Comparison of ENCODE assay signal across 25 cellular contexts in the genomic region with DNA sequence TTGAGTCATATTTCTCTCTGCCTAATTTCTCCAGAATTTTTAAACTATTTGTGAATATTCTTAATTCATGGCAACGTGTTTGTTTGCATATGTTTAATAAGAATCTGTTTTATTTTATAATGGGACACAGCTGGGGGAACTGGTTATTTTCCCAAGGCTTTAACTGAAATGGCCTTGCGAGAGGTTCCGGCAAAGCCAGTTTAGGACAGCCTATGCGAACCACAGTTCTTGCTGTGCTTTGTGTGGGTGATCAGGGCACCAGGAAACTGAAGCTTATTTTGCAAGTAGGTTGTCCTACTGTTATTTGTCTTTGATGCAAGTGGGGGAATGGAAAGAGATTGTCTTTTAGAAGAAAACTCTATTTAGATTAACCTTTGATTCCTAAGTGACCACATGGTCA. TPM values are rescaled to one million over a fixed set of nuclear protein-coding genes. Genes with fewer than 3 reads are reported as not detected.
DNase-seq lines count a peak whose midpoint lies in the region; ATAC-seq, FAIRE-seq and TF ChIP-seq lines count a peak whose summit lies in the region.
"Had no signal": no experiment of that assay in that cellular context is flagged by ENCODE, and none has a peak within 500 bp of the region (broad histone marks: within the 10 kb centered on the region; RNA-seq: fewer than 3 reads in every experiment).

No MANE protein-coding gene starts in this region.

- no peaks in the 10 kb centered on the region for H3K9me3 ChIP-seq in right atrium auricular region
- no peaks in the 10 kb centered on the region for H3K9me3 ChIP-seq in body of pancreas
- peaks cover 0 to 2% (median 0%) of the 10 kb centered on the region in 4 donors for H3K9me3 ChIP-seq in pancreas
- H3K9me3 ChIP-seq: Caco-2 had no signal

- H3K4me1 ChIP-seq in right atrium auricular region (no peaks in the 10 kb centered on the region), body of pancreas (peaks cover 18% of the 10 kb centered on the region), pancreas (no peaks in the 10 kb centered on the region)
- H3K4me1 ChIP-seq: Caco-2 had no signal

- no peak overlapping the region for H3K27ac ChIP-seq in right atrium auricular region
- peak overlapping the region in 3 of 4 donors; percentile 33 to 82 (median 73) for H3K27ac ChIP-seq in body of pancreas
- H3K27ac ChIP-seq in pancreas: peak overlapping the region in 3 of 4 donors; percentile 30 to 68 (median 66)

- no peaks in the 10 kb centered on the region for H3K27me3 Mint-ChIP-seq in type B pancreatic cell
- H3K27me3 Mint-ChIP-seq: CD4-positive, alpha-beta memory T cell had no signal

- H3K36me3 ChIP-seq in right atrium auricular region (no peaks in the 10 kb centered on the region), body of pancreas (replicated peaks in 1 of 2; ENCODE audit: insufficient read depth in 1 of 2, low read depth in 2 of 2) (no peaks in the 10 kb centered on the region), pancreas (no peaks in the 10 kb centered on the region)

- ATAC-seq in body of pancreas (peak; percentile 90), pancreas (peak; percentile 76 to 94 (median 84)), HG03469 (IDR thresholded peaks at IDR 0.05; ENCODE audit: unreplicated experiment) (no peak)
- ATAC-seq: Panc1 had no signal

- no peaks in the 10 kb centered on the region for H3K4me1 Mint-ChIP-seq in type B pancreatic cell (ENCODE audit: unreplicated experiment)

- TF ChIP-seq CTCF in right atrium auricular region (IDR thresholded peaks at IDR 0.05) (no peak), body of pancreas (IDR thresholded peaks at IDR 0.05) (no peak), pancreas (IDR thresholded peaks at IDR 0.05) (no peak), type B pancreatic cell (conservative IDR thresholded peaks at IDR 0.05) (no peak)

- no peak overlapping the region for H3K27ac Mint-ChIP-seq in type B pancreatic cell

- intact Hi-C loops in cardiac septum (cut with DNase I): no loop called here
- intact Hi-C loops in body of pancreas (cut with DNase I): no loop called here
- intact Hi-C loops in pancreas (cut with DNase I): no loop called here

- H3K36me3 Mint-ChIP-seq in type B pancreatic cell: peaks cover 14% of the 10 kb centered on the region

- H3K4me3 Mint-ChIP-seq in type B pancreatic cell: no peak overlapping the region
- H3K4me3 Mint-ChIP-seq: CD4-positive, alpha-beta memory T cell had no signal

- peak in 2 of 3 donors; percentile 13 to 27 for TF ChIP-seq POLR2A in body of pancreas (IDR thresholded peaks at IDR 0.05)

- H3K27me3 ChIP-seq in right atrium auricular region: no peaks in the 10 kb centered on the region
- H3K27me3 ChIP-seq in body of pancreas: no peaks in the 10 kb centered on the region
- H3K27me3 ChIP-seq in pancreas: no peaks in the 10 kb centered on the region

- WGBS in body of pancreas, 2 donors: 40 to 44% methylated on average over 4 of the region's 4 CpGs
- 37 to 43% methylated on average over 4 of the region's 4 CpGs for WGBS in pancreas, 2 donors

- FAIRE-seq in pancreas (lab: Jason Lieb, UNC): no peak
- FAIRE-seq: H54 had no signal

- peak; percentile 1 for DNase-seq in right atrium auricular region (ENCODE audit: low spot score)
- no peak for DNase-seq in cardiac septum (ENCODE audit: low spot score)
- DNase-seq in body of pancreas: peak; percentile 49 to 77 (median 59)
- peak in 3 of 6 donors; percentile 42 to 60 (median 51) for DNase-seq in pancreas
- DNase-seq in type B pancreatic cell (ENCODE audit: extremely low spot score, unreplicated experiment): peak; percentile 18
- DNase-seq in HPDE6-E6E7 (ENCODE audit: extremely low spot score): no peak
- no peak for DNase-seq in middle frontal gyrus (ENCODE audit: extremely low spot score, low spot score)
- DNase-seq: 8988T; C1 segment of cervical spinal cord; Caco-2; CD4-positive, alpha-beta memory T cell; DMS79; GF-D8; IMR-90; KG1; NCI-H1048; NCI-H1417; NCI-H1694 treated with DMSO at 0.1 percent for 48 hours; NCI-H2081; NCI-H2227 treated with DMSO at 0.1 percent for 48 hours; NCI-H526 treated with DMSO at 0.1 percent for 48 hours; SHP77 treated with DMSO at 0.1 percent for 48 hours had no signal

- H3K4me3 ChIP-seq in right atrium auricular region (no peak overlapping the region), body of pancreas (no peak overlapping the region), pancreas (no peak overlapping the region)

- H3K9me3 Mint-ChIP-seq in type B pancreatic cell: peaks cover 4% of the 10 kb centered on the region

RNA-seq across cellular contexts. Expression of gene ANKMY1, which starts 6.5 kb away (rescaled TPM):
- total RNA-seq in right atrium auricular region: 1 to 10 TPM; 3.7 to 7.9 TPM
- 8.2 TPM for total RNA-seq in cardiac septum
- total RNA-seq in body of pancreas: 10 to 100 TPM; 17.9 to 26.0 TPM
- 10 to 100 TPM in 4 of 6 donors, 1 to 10 TPM in 2; 6.9 to 11.8 (median 10.3) TPM for total RNA-seq in pancreas
- 10 to 100 TPM; 11.3 to 20.1 TPM for polyA plus RNA-seq in pancreas
- total RNA-seq in type B pancreatic cell (ENCODE audit: low replicate concordance): 13.4 and 16.8 TPM in 2 replicates

RNA-seq across cellular contexts. Expression of gene DUSP28, which starts 8.9 kb away (rescaled TPM):
- total RNA-seq in right atrium auricular region (10 to 100 TPM; 12.0 to 17.5 TPM), cardiac septum (9.7 TPM), body of pancreas (1 to 10 TPM; 4.7 to 6.6 TPM), pancreas (1 to 10 TPM; 1.6 to 3.5 (median 2.4) TPM), type B pancreatic cell (ENCODE audit: low replicate concordance) (4.3 and 6.4 TPM in 2 replicates)
- polyA plus RNA-seq in pancreas: 1 to 10 TPM; 2.6 to 5.0 TPM

RNA-seq across cellular contexts. Expression of gene RNPEPL1, which starts 17.0 kb away (rescaled TPM):
- total RNA-seq in right atrium auricular region (10 to 100 TPM; 62.0 to 76.3 TPM), cardiac septum (73.8 TPM), body of pancreas (100 to 1,000 TPM in 1 of 2 donors, 10 to 100 TPM in 1; 63.3 to 162 TPM), pancreas (10 to 100 TPM; 37.1 to 48.5 (median 39.6) TPM), type B pancreatic cell (ENCODE audit: low replicate concordance) (40.5 and 66.4 TPM in 2 replicates)
- polyA plus RNA-seq in pancreas: 100 to 1,000 TPM in 1 of 2 donors, 10 to 100 TPM in 1; 80.3 to 195 TPM

RNA-seq across cellular contexts. Expression of gene CAPN10, which starts 35.2 kb away (rescaled TPM):
- total RNA-seq in right atrium auricular region (10 to 100 TPM; 14.1 to 14.6 TPM), cardiac septum (24.3 TPM), body of pancreas (10 to 100 TPM; 16.3 to 34.3 TPM), pancreas (10 to 100 TPM in 3 of 6 donors, 1 to 10 TPM in 3; 8.6 to 19.0 (median 10.9) TPM), type B pancreatic cell (ENCODE audit: low replicate concordance) (36.3 and 55.2 TPM in 2 replicates)
- 10 to 100 TPM; 47.0 to 49.3 TPM for polyA plus RNA-seq in pancreas

Comparison
In these comparisons a context has a peak if more than half of its experiments do, and no peak if none do; other contexts are left out.
1. DNase-seq: peak in right atrium auricular region (single experiment), body of pancreas (4 of 4) and type B pancreatic cell (single experiment); none in cardiac septum (single experiment), HPDE6-E6E7 (single experiment) and middle frontal gyrus (single experiment).
2. H3K27ac ChIP-seq: peak in body of pancreas (3 of 4) and pancreas (3 of 4); none in right atrium auricular region (0 of 2).